Comparison of ENCODE assay signal across 8 cellular contexts in genomic region chr17:60390223-60390622, GRCh38. TPM values are rescaled to one million over a fixed set of nuclear protein-coding genes. Genes with fewer than 3 reads are reported as not detected.
DNase-seq lines count a peak whose midpoint lies in the region; ATAC-seq and TF ChIP-seq lines count a peak whose summit lies in the region.

No MANE protein-coding gene starts in this region.

- H2BK20ac ChIP-seq in IMR-90 (ENCODE audit: low read depth, low read length): no peak overlapping the region

- ATAC-seq in IMR-90 (ENCODE audit: low read depth): no peak
- ATAC-seq in lower lobe of right lung: no peak
- ATAC-seq in HG02840 (IDR thresholded peaks at IDR 0.05; ENCODE audit: low FRiP score, unreplicated experiment): no peak

- H2AFZ ChIP-seq in IMR-90 (replicated peaks; ENCODE audit: low read length, poor library complexity): no peak overlapping the region

- dilution Hi-C loops in IMR-90 (cut with HindIII; ENCODE audit: low sequenced_read_pairs, unreplicated experiment): no loop called here

- H3K18ac ChIP-seq in IMR-90 (ENCODE audit: low read depth, low read length): no peak overlapping the region

- H2BK5ac ChIP-seq in IMR-90 (ENCODE audit: low read depth, low read length, poor library complexity, severe bottlenecking): peak overlapping the region; percentile 94

- H3K9me3 ChIP-seq in BE2C: no peaks in the 10 kb centered on the region
- H3K9me3 ChIP-seq in IMR-90 (ENCODE audit: control insufficient read depth, insufficient read depth, low read length): no peaks in the 10 kb centered on the region
- H3K9me3 ChIP-seq in lower lobe of right lung: no peaks in the 10 kb centered on the region

- H3K4me2 ChIP-seq in IMR-90 (ENCODE audit: low read depth, low read length): peak overlapping the region; percentile 84

- H3K27me3 ChIP-seq in BE2C: no peaks in the 10 kb centered on the region
- H3K27me3 ChIP-seq in IMR-90 (ENCODE audit: control insufficient read depth, insufficient read depth, low read length): no peaks in the 10 kb centered on the region
- no peaks in the 10 kb centered on the region for H3K27me3 ChIP-seq in lower lobe of right lung (ENCODE audit: low read depth)

- no peak overlapping the region for H2BK15ac ChIP-seq in IMR-90 (ENCODE audit: low read depth, low read length)

- CTCF ChIA-PET in IMR-90 (lab: Yijun Ruan, JAX): interaction anchor here (0.7 to 1.4 kb wide), 2 partner anchors 84 to 159 kb away, joined by 3 to 4 read pairs; no protein-coding TSS in a partner anchor

- TF ChIP-seq CTCF in BE2C (IDR thresholded peaks at IDR 0.05; ENCODE audit: low read depth, low read length) (no peak), IMR-90 (conservative IDR thresholded peaks at IDR 0.05; ENCODE audit: low read depth, low read length) (no peak), lower lobe of right lung (IDR thresholded peaks at IDR 0.05) (no peak)

- intact Hi-C loops in IMR-90 (cut with micrococcal nuclease): loop anchor here (2.0 to 5.0 kb wide), 2 partner anchors 159 to 212 kb away; partner anchors contain the start of gene PPM1D
- intact Hi-C loops in lower lobe of right lung (cut with DNase I): no loop called here

- H3K56ac ChIP-seq in IMR-90 (ENCODE audit: extremely low read depth, insufficient read depth, low read length): no peak overlapping the region

- H4K5ac ChIP-seq in IMR-90 (ENCODE audit: low read depth, low read length): no peak overlapping the region

- peak overlapping the region; percentile 1; the same call in 1 of the 2 replicates for H3K27ac ChIP-seq in IMR-90 (ENCODE audit: insufficient read depth, low read length)
- peak overlapping the region; percentile 93 for H3K27ac ChIP-seq in lower lobe of right lung

- POLR2A ChIA-PET in IMR-90 (lab: Charles Lee; ENCODE audit: unreplicated experiment): no interaction called here

- H3K4ac ChIP-seq in IMR-90 (ENCODE audit: low read depth, low read length): no peak overlapping the region; the same call in 1 of the 2 replicates

- H3K36me3 ChIP-seq in BE2C (no peaks in the 10 kb centered on the region), IMR-90 (ENCODE audit: control insufficient read depth, insufficient read depth, low read length) (no peaks in the 10 kb centered on the region), lower lobe of right lung (no peaks in the 10 kb centered on the region)

- peaks cover 3% of the 10 kb centered on the region for H3K4me1 ChIP-seq in BE2C
- peaks cover 6% of the 10 kb centered on the region for H3K4me1 ChIP-seq in IMR-90 (ENCODE audit: control insufficient read depth, insufficient read depth, low read length)
- peaks cover 80% of the 10 kb centered on the region for H3K4me1 ChIP-seq in lower lobe of right lung

- peak overlapping the region; percentile 78; the same call in 1 of the 2 replicates for H3K23ac ChIP-seq in IMR-90 (ENCODE audit: low read depth, low read length)

- peaks cover 11 to 49% of the 10 kb centered on the region in 2 experiments; a peak in 3 of 4 replicates for H3K79me1 ChIP-seq in IMR-90 (ENCODE audit: low read depth in 1 of 2, low read length in 2 of 2)

- H3K9me1 ChIP-seq in IMR-90 (ENCODE audit: insufficient read depth, low read length): peaks cover 4% of the 10 kb centered on the region; the same call in 1 of the 2 replicates

- no peak overlapping the region for H4K91ac ChIP-seq in IMR-90 (ENCODE audit: insufficient read depth, low read depth, low read length)

- H2AK9ac ChIP-seq in IMR-90 (replicated peaks; ENCODE audit: low read depth, low read length, poor library complexity): no peak overlapping the region

- peak overlapping the region; percentile 83 for H3K14ac ChIP-seq in IMR-90 (replicated peaks; ENCODE audit: low read depth, low read length)

- no peak for DNase-seq in BE2C
- DNase-seq in IMR-90: peak; percentile 47
- peak; percentile 51 for DNase-seq in astrocyte of the hippocampus (ENCODE audit: low read depth, low spot score)
- DNase-seq in lower lobe of right lung: no peak
- no peak for DNase-seq in NCI-H1048 (lab: John Stamatoyannopoulos, UW)
- no peak for DNase-seq in DMS79 treated with DMSO at 0.1 percent for 48 hours (lab: John Stamatoyannopoulos, UW)
- no peak for DNase-seq in HuH-7 (ENCODE audit: low spot score)

- no peak overlapping the region for H2BK120ac ChIP-seq in IMR-90 (ENCODE audit: low read depth, low read length)

- H3K4me3 ChIP-seq in BE2C (ENCODE audit: low read depth, low read length) (peak overlapping the region; percentile 93), IMR-90 (ENCODE audit: insufficient read depth, low read depth, low read length) (peak overlapping the region; percentile 63), lower lobe of right lung (peak overlapping the region; percentile 75)

- peaks cover 34% of the 10 kb centered on the region; the same call in 1 of the 2 replicates for H4K20me1 ChIP-seq in IMR-90 (ENCODE audit: insufficient read depth, low read length)

- no peak overlapping the region; a peak in 1 of 4 replicates for H4K8ac ChIP-seq in IMR-90 (ENCODE audit: low read depth in 2 of 2, low read length in 2 of 2)

- peak overlapping the region; percentile 98; the same call in 1 of the 2 replicates for H3K9ac ChIP-seq in IMR-90 (ENCODE audit: low read depth, low read length)

- H2AK5ac ChIP-seq in IMR-90 (ENCODE audit: low read depth, low read length): no peak overlapping the region

- TSS peak; percentile 42 for BruUV-seq in IMR-90 (replicated peaks; lab: Mats Ljungman, UMichigan)

- no peak for TF ChIP-seq POLR2A in IMR-90 (IDR thresholded peaks at IDR 0.05; ENCODE audit: low read depth, low read length)

- WGBS in IMR-90 (ENCODE audit: extremely low coverage in 2 of 2, insufficient read length in 1 of 2), 2 experiments: no CpG with 5 or more reads among the region's 1 CpG

- TF ChIP-seq RAD21 in IMR-90 (IDR thresholded peaks at IDR 0.05; ENCODE audit: low read length): no peak

- in situ Hi-C loops in IMR-90 (cut with MboI; ENCODE audit: low sequenced_read_pairs): no loop called here

TF ChIP-seq in IMR-90, 13 proteins besides CTCF, POLR2A, EP300 and RAD21:
- TF ChIP-seq CHD1 (IDR thresholded peaks at IDR 0.05; ENCODE audit: low read depth, low read length) (no peak), SMC3 (IDR thresholded peaks at IDR 0.05; ENCODE audit: low read depth, low read length) (no peak), NFE2L2 (IDR thresholded peaks at IDR 0.05; ENCODE audit: low read depth, low read length) (no peak), CEBPB (IDR thresholded peaks at IDR 0.05; ENCODE audit: low read depth, low read length) (peak; percentile 85)

RNA-seq across cellular contexts. Expression of gene USP32, which starts 1.7 kb away (rescaled TPM):
- 22.5 TPM for polyA plus RNA-seq in BE2C (2012; ENCODE audit: insufficient read depth, insufficient read length, low read depth)
- total RNA-seq in IMR-90 (2012; rRNA removed) (46.8 and 48.6 TPM in 2 replicates), lower lobe of right lung (68.9 TPM)
- polyA plus RNA-seq in IMR-90 (2012; rRNA removed): 16.2 and 16.8 TPM in 2 replicates
- 3.5 and 6.9 TPM in 2 replicates for polyA plus RNA-seq in IMR-90 (2012; cell fraction: cytosol; rRNA removed)
- 4.3 and 25.1 TPM in 2 replicates for polyA plus RNA-seq in IMR-90 (2012; cell fraction: nucleus; rRNA removed; ENCODE audit: low replicate concordance)

RNA-seq across cellular contexts. Expression of gene CHCT1, which starts 32.1 kb away (rescaled TPM):
- not detected for polyA plus RNA-seq in BE2C (2012; ENCODE audit: insufficient read depth, insufficient read length, low read depth)
- total RNA-seq in IMR-90 (2012; rRNA removed) (not detected in 2 replicates), lower lobe of right lung (not detected)
- polyA plus RNA-seq in IMR-90 (2012; rRNA removed): not detected in 2 replicates
- polyA plus RNA-seq in IMR-90 (2012; cell fraction: cytosol; rRNA removed): not detected in 2 replicates
- polyA plus RNA-seq in IMR-90 (2012; cell fraction: nucleus; rRNA removed; ENCODE audit: low replicate concordance): not detected in 2 replicates

Comparison
In these comparisons a context has a peak if more than half of its experiments do, and no peak if none do; other contexts are left out.
1. DNase-seq: peak in IMR-90 (single experiment) and astrocyte of the hippocampus (single experiment); none in BE2C (single experiment), lower lobe of right lung (single experiment), NCI-H1048 (single experiment), DMS79 treated with DMSO at 0.1 percent for 48 hours (single experiment) and HuH-7 (single experiment).
2. Peak in every context shown above with its lines, with median percentiles within 50 percentile points of each other: H3K4me3 ChIP-seq.